In the genomic region with DNA sequence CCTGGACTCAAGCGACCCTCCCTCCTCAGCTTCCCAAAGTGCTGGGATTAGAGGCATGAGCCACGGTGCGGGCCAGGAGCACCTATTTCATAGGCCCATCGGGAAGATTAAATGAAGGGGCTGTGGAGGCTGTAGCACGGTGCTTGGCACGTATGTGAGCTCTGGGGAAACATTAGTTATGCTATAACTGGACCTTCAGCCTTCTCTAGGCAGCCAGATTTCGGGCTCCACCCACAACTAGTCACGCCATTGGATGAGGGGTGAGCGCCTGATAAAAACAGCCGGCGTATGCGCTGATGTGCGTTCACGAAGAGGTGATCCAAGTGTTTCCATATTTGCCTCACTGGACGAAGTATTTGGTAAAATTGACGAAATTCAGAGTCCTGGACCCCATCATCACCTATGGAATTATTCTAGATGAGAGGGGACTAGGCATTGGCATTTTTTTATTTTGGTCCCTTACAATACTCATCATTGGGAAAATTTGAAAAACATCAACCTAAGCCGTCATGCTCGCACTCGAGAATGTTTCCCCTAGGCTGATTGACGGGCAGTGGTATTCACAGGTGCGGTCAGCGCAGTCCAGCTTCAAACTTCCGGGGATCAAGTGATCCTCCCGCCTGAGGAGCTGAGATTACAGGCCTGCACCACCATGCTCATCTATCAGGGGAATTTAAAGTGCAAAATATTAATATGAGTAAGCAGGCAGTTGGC, we compare ENCODE assay signal across 8 cellular contexts. TPM values are rescaled to one million over a fixed set of nuclear protein-coding genes. Genes with fewer than 3 reads are reported as not detected.
DNase-seq lines count a peak whose midpoint lies in the region; ATAC-seq and TF ChIP-seq lines count a peak whose summit lies in the region.

No MANE protein-coding gene starts in this region.

- WGBS in mesenchymal stem cell = 95% methylated on average over 23 of the region's 24 CpGs

- no peak for TF ChIP-seq CTCF in right atrium auricular region (IDR thresholded peaks at IDR 0.05)

- H3K36me3 Mint-ChIP-seq in activated naive CD8-positive, alpha-beta T cell = no peaks in the 10 kb centered on the region

- H2BK15ac ChIP-seq in mesenchymal stem cell (ENCODE audit: low read depth, poor library complexity, severe bottlenecking) = no peak overlapping the region

- H3K9ac ChIP-seq in mesenchymal stem cell (ENCODE audit: low read length) = peak overlapping the region; percentile 94

- H4K91ac ChIP-seq in mesenchymal stem cell (ENCODE audit: low read length) = no peak overlapping the region

- no peaks in the 10 kb centered on the region for H3K36me3 ChIP-seq in right atrium auricular region
- H3K36me3 ChIP-seq in mesenchymal stem cell (ENCODE audit: control insufficient read depth in 1 of 2, insufficient read depth in 2 of 2, low read depth in 1 of 2, low read length in 2 of 2) = peaks cover 0 to 4% of the 10 kb centered on the region in 2 experiments

- peak overlapping the region in 1 of 2 experiments; percentile 60 for H2BK12ac ChIP-seq in mesenchymal stem cell (ENCODE audit: low read length in 2 of 2)

- no peak overlapping the region for H2BK5ac ChIP-seq in mesenchymal stem cell (ENCODE audit: low read depth, low read length, poor library complexity, severe bottlenecking)

- H3K4me2 ChIP-seq in mesenchymal stem cell (ENCODE audit: low read length, poor library complexity, severe bottlenecking) = peak overlapping the region; percentile 75

- peak overlapping the region; percentile 19 for H2AK5ac ChIP-seq in mesenchymal stem cell (ENCODE audit: low read length, severe bottlenecking)

- DNase-seq in right atrium auricular region (ENCODE audit: low spot score) (no peak), left cardiac atrium (no peak), mesenchymal stem cell (no peak), posterior cingulate gyrus (no peak), Kasumi-1 (lab: John Stamatoyannopoulos, UW) (no peak), T1000 (lab: John Stamatoyannopoulos, UW) (no peak)

- no peak overlapping the region for H2AFZ ChIP-seq in mesenchymal stem cell (ENCODE audit: low read depth, low read length)

- H3K4me1 ChIP-seq in right atrium auricular region (peaks cover 0 to 30% of the 10 kb centered on the region in 2 donors), mesenchymal stem cell (ENCODE audit: control insufficient read depth, insufficient read depth, low read depth, low read length) (peaks cover 18% of the 10 kb centered on the region)

- intact Hi-C loops in left cardiac atrium (cut with DNase I) = no loop called here
- intact Hi-C loops in posterior cingulate gyrus (cut with DNase I) = loop anchor here (2.0 to 10.0 kb wide), 3 partner anchors 17 to 157 kb away; a partner anchor contains a TSS

- H3K27ac ChIP-seq in right atrium auricular region (peak overlapping the region; percentile 93), mesenchymal stem cell (ENCODE audit: low read length, poor library complexity, severe bottlenecking) (no peak overlapping the region)

- no peak overlapping the region for H3K14ac ChIP-seq in mesenchymal stem cell (ENCODE audit: low read length in 2 of 2)

- no peak overlapping the region for H3K18ac ChIP-seq in mesenchymal stem cell (ENCODE audit: low read depth in 1 of 2, low read length in 2 of 2)

- H4K8ac ChIP-seq in mesenchymal stem cell (ENCODE audit: low read length) = peak overlapping the region; percentile 45

- peaks cover 40% of the 10 kb centered on the region for H3K4me1 Mint-ChIP-seq in activated naive CD8-positive, alpha-beta T cell (ENCODE audit: low read depth)

- H3K27me3 ChIP-seq in right atrium auricular region = no peaks in the 10 kb centered on the region
- no peaks in the 10 kb centered on the region for H3K27me3 ChIP-seq in mesenchymal stem cell (ENCODE audit: control insufficient read depth in 1 of 2, insufficient read depth in 1 of 2, low read length in 2 of 2)

- ATAC-seq in left cardiac atrium (no peak), GM21528 (IDR thresholded peaks at IDR 0.05; ENCODE audit: low FRiP score, unreplicated experiment) (no peak)

- no peak overlapping the region for H3K23ac ChIP-seq in mesenchymal stem cell (ENCODE audit: low read length in 2 of 2)

- H3K27ac Mint-ChIP-seq in activated naive CD8-positive, alpha-beta T cell = peak overlapping the region; percentile 96

- H3K4me3 ChIP-seq in right atrium auricular region (peak overlapping the region in 1 of 2 donors; percentile 96), mesenchymal stem cell (ENCODE audit: insufficient read depth in 1 of 2, low read depth in 1 of 2, low read length in 2 of 2) (peak overlapping the region in 1 of 2 experiments; percentile 89)

- H3K9me3 ChIP-seq in right atrium auricular region (no peaks in the 10 kb centered on the region), mesenchymal stem cell (ENCODE audit: control insufficient read depth, low read length) (no peaks in the 10 kb centered on the region)

- no peaks in the 10 kb centered on the region for H3K27me3 Mint-ChIP-seq in activated naive CD8-positive, alpha-beta T cell

- H3K79me1 ChIP-seq in mesenchymal stem cell (replicated peaks; ENCODE audit: low read length, poor library complexity, severe bottlenecking) = peaks cover 15% of the 10 kb centered on the region

- H3K9me3 Mint-ChIP-seq in activated naive CD8-positive, alpha-beta T cell (ENCODE audit: low read depth) = no peaks in the 10 kb centered on the region

- no peak overlapping the region for H2BK120ac ChIP-seq in mesenchymal stem cell (ENCODE audit: low read depth, low read length)

- H3K4me3 Mint-ChIP-seq in activated naive CD8-positive, alpha-beta T cell = peak overlapping the region; percentile 93

- H3K4ac ChIP-seq in mesenchymal stem cell (ENCODE audit: low read depth in 1 of 2, low read length in 2 of 2) = peak overlapping the region in 1 of 2 experiments; percentile 57

RNA-seq across cellular contexts. Expression of a gene that starts 1.8 kb away (rescaled TPM):
- total RNA-seq in right atrium auricular region (10 to 100 TPM; 55.2 to 68.1 TPM), left cardiac atrium (10 to 100 TPM; 74.3 to 86.2 TPM)
- polyA plus RNA-seq in mesenchymal stem cell (2013, experiment 1 of 2) = 92.7 TPM
- 93.6 TPM for polyA plus RNA-seq in mesenchymal stem cell (2013, experiment 2 of 2)

RNA-seq across cellular contexts. Expression of a gene that starts 16.1 kb away (rescaled TPM):
- total RNA-seq in right atrium auricular region = 100 to 1,000 TPM in 1 of 2 donors, 10 to 100 TPM in 1; 72.8 to 216 TPM
- 10 to 100 TPM; 78.5 to 99.5 TPM for total RNA-seq in left cardiac atrium
- polyA plus RNA-seq in mesenchymal stem cell (2013, experiment 1 of 2) = 40.7 TPM
- 37.8 TPM for polyA plus RNA-seq in mesenchymal stem cell (2013, experiment 2 of 2)
